In the genomic region with DNA sequence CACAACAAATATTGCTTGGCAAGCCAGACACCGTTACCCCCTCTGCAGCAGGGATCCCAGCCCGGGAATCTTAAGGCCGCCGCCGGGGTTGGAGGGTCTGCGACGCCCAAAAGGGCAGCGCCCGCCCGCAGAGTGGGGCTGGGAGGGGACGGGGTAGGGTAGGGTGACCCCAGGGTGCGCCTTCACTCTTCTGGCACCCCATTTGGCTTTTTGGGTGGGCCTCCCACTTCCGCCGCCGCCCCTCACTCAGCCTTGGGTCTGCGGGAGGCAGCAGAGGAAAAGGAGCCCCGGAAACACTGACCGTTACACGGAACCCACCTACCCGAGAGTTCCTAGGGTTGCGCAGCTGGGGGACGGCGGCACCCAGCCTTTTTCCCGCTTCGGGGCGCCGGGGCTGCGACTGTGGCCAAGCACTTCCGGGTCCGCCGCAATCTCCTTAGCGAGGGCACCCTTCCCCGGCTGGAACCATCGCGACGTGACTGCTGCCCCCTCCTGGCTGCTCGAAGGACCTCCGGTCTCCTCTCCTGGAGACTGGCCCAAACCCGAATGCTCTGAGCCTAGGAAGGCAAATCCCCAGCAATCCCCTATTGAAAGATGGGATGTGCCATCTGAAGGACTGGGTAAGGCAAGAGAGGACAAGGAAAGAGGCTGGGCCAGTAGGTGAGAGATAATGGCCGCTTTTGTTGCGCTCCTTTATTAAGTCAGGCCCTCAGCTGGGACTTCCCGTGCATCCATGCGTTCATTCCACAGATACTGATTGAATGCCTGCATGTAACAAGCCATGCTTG, we compare ENCODE assay signal across 1 cellular context.
TF ChIP-seq lines count a peak whose summit lies in the region.

A gene (minus strand): TSS at position 404 of the 788 bp plus-strand sequence. CDS start 1,447 bp downstream, outside the sequence.

TF ChIP-seq in HepG2, 621 proteins besides CTCF, POLR2A, EP300 and RAD21 (continued from another document and continues in another):
- TF ChIP-seq, protein P1, sequence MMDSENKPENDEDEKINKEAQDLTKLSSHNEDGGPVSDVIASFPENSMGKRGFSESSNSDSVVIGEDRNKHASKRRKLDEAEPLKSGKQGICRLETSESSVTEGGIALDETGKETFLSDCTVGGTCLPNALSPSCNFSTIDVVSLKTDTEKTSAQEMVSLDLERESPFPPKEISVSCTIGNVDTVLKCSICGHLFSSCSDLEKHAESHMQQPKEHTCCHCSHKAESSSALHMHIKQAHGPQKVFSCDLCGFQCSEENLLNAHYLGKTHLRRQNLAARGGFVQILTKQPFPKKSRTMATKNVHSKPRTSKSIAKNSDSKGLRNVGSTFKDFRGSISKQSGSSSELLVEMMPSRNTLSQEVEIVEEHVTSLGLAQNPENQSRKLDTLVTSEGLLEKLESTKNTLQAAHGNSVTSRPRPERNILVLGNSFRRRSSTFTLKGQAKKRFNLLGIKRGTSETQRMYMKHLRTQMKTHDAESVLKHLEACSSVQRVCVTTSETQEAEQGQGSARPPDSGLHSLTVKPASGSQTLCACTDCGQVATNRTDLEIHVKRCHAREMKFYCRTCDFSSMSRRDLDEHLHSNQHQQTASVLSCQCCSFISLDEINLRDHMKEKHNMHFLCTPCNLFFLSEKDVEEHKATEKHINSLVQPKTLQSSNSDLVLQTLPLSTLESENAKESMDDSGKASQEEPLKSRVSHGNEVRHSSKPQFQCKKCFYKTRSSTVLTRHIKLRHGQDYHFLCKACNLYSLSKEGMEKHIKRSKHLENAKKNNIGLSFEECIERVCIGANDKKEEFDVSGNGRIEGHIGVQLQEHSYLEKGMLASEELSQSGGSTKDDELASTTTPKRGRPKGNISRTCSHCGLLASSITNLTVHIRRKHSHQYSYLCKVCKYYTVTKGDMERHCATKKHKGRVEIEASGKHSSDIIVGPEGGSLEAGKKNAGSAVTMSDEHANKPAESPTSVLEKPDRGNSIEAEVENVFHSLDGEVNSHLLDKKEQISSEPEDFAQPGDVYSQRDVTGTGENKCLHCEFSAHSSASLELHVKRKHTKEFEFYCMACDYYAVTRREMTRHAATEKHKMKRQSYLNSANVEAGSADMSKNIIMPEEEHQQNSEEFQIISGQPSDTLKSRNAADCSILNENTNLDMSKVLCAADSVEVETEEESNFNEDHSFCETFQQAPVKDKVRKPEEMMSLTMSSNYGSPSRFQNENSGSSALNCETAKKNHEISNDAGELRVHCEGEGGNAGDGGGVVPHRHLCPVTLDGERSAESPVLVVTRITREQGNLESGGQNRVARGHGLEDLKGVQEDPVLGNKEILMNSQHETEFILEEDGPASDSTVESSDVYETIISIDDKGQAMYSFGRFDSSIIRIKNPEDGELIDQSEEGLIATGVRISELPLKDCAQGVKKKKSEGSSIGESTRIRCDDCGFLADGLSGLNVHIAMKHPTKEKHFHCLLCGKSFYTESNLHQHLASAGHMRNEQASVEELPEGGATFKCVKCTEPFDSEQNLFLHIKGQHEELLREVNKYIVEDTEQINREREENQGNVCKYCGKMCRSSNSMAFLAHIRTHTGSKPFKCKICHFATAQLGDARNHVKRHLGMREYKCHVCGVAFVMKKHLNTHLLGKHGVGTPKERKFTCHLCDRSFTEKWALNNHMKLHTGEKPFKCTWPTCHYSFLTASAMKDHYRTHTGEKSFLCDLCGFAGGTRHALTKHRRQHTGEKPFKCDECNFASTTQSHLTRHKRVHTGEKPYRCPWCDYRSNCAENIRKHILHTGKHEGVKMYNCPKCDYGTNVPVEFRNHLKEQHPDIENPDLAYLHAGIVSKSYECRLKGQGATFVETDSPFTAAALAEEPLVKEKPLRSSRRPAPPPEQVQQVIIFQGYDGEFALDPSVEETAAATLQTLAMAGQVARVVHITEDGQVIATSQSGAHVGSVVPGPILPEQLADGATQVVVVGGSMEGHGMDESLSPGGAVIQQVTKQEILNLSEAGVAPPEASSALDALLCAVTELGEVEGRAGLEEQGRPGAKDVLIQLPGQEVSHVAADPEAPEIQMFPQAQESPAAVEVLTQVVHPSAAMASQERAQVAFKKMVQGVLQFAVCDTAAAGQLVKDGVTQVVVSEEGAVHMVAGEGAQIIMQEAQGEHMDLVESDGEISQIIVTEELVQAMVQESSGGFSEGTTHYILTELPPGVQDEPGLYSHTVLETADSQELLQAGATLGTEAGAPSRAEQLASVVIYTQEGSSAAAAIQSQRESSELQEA (CRISPR knock-in tag; IDR thresholded peaks at IDR 0.05; ENCODE audit: not compliant biosample characterization): peak; percentile 59
- TF ChIP-seq, protein P2, sequence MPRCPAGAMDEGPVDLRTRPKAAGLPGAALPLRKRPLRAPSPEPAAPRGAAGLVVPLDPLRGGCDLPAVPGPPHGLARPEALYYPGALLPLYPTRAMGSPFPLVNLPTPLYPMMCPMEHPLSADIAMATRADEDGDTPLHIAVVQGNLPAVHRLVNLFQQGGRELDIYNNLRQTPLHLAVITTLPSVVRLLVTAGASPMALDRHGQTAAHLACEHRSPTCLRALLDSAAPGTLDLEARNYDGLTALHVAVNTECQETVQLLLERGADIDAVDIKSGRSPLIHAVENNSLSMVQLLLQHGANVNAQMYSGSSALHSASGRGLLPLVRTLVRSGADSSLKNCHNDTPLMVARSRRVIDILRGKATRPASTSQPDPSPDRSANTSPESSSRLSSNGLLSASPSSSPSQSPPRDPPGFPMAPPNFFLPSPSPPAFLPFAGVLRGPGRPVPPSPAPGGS (CRISPR knock-in tag; IDR thresholded peaks at IDR 0.05): peak; percentile 91
- TF ChIP-seq HDAC1 (CRISPR knock-in tag; IDR thresholded peaks at IDR 0.05) (peak; percentile 84), MED8 (CRISPR knock-in tag; IDR thresholded peaks at IDR 0.05; ENCODE audit: insufficient replicate concordance) (peak; percentile 42), TCF7 (IDR thresholded peaks at IDR 0.05; ENCODE audit: low read depth) (no peak), SMC3 (IDR thresholded peaks at IDR 0.05; ENCODE audit: low read length) (peak; percentile 53), XRCC5 (optimal IDR thresholded peaks at IDR 0.05; ENCODE audit: low read length) (peak; percentile 93), ZBTB7B (CRISPR knock-in tag; IDR thresholded peaks at IDR 0.05) (peak; percentile 55; the same call in 1 of the 2 replicates), ZNF143 (CRISPR knock-in tag; IDR thresholded peaks at IDR 0.05) (no peak), FOXA3 (CRISPR knock-in tag; IDR thresholded peaks at IDR 0.05) (peak; percentile 29; the same call in 1 of the 2 replicates), FOXM1 (CRISPR knock-in tag; IDR thresholded peaks at IDR 0.05) (no peak), SSRP1 (CRISPR knock-in tag; IDR thresholded peaks at IDR 0.05) (0 out of 2 replicates have a peak, but pooled peaks have one; percentile 54), ZNF552 (CRISPR knock-in tag; IDR thresholded peaks at IDR 0.05; ENCODE audit: borderline replicate concordance) (no peak), PRPF4 (IDR thresholded peaks at IDR 0.05; ENCODE audit: low read depth, low read length, poor library complexity, severe bottlenecking) (no peak), ZNF333 (CRISPR knock-in tag; IDR thresholded peaks at IDR 0.05; ENCODE audit: borderline replicate concordance) (no peak), SIN3A (IDR thresholded peaks at IDR 0.05; ENCODE audit: borderline replicate concordance, low read depth, low read length) (peak; percentile 67; the same call in 1 of the 2 replicates), NRL (CRISPR knock-in tag; IDR thresholded peaks at IDR 0.05; ENCODE audit: borderline replicate concordance) (peak; percentile 85; the same call in 1 of the 2 replicates), ZFX (CRISPR knock-in tag; IDR thresholded peaks at IDR 0.05; ENCODE audit: low read depth) (peak; percentile 85), CAMTA2 (CRISPR knock-in tag; IDR thresholded peaks at IDR 0.05; ENCODE audit: borderline replicate concordance) (no peak; the same call in 1 of the 2 replicates), ZNF670 (CRISPR knock-in tag; IDR thresholded peaks at IDR 0.05; ENCODE audit: borderline replicate concordance) (peak; percentile 68; the same call in 1 of the 2 replicates)
- TF ChIP-seq, protein P3, sequence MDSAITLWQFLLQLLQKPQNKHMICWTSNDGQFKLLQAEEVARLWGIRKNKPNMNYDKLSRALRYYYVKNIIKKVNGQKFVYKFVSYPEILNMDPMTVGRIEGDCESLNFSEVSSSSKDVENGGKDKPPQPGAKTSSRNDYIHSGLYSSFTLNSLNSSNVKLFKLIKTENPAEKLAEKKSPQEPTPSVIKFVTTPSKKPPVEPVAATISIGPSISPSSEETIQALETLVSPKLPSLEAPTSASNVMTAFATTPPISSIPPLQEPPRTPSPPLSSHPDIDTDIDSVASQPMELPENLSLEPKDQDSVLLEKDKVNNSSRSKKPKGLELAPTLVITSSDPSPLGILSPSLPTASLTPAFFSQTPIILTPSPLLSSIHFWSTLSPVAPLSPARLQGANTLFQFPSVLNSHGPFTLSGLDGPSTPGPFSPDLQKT (CRISPR knock-in tag; IDR thresholded peaks at IDR 0.05; ENCODE audit: borderline replicate concordance): no peak
- TF ChIP-seq, protein P4, sequence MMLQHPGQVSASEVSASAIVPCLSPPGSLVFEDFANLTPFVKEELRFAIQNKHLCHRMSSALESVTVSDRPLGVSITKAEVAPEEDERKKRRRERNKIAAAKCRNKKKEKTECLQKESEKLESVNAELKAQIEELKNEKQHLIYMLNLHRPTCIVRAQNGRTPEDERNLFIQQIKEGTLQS (CRISPR knock-in tag; IDR thresholded peaks at IDR 0.05): no peak
- TF ChIP-seq, protein P5, sequence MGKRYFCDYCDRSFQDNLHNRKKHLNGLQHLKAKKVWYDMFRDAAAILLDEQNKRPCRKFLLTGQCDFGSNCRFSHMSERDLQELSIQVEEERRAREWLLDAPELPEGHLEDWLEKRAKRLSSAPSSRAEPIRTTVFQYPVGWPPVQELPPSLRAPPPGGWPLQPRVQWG (CRISPR knock-in tag; IDR thresholded peaks at IDR 0.05; ENCODE audit: borderline replicate concordance, low read depth): no peak
- TF ChIP-seq, protein P6, sequence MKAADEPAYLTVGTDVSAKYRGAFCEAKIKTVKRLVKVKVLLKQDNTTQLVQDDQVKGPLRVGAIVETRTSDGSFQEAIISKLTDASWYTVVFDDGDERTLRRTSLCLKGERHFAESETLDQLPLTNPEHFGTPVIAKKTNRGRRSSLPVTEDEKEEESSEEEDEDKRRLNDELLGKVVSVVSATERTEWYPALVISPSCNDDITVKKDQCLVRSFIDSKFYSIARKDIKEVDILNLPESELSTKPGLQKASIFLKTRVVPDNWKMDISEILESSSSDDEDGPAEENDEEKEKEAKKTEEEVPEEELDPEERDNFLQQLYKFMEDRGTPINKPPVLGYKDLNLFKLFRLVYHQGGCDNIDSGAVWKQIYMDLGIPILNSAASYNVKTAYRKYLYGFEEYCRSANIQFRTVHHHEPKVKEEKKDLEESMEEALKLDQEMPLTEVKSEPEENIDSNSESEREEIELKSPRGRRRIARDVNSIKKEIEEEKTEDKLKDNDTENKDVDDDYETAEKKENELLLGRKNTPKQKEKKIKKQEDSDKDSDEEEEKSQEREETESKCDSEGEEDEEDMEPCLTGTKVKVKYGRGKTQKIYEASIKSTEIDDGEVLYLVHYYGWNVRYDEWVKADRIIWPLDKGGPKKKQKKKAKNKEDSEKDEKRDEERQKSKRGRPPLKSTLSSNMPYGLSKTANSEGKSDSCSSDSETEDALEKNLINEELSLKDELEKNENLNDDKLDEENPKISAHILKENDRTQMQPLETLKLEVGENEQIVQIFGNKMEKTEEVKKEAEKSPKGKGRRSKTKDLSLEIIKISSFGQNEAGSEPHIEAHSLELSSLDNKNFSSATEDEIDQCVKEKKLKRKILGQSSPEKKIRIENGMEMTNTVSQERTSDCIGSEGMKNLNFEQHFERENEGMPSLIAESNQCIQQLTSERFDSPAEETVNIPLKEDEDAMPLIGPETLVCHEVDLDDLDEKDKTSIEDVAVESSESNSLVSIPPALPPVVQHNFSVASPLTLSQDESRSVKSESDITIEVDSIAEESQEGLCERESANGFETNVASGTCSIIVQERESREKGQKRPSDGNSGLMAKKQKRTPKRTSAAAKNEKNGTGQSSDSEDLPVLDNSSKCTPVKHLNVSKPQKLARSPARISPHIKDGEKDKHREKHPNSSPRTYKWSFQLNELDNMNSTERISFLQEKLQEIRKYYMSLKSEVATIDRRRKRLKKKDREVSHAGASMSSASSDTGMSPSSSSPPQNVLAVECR (CRISPR knock-in tag; IDR thresholded peaks at IDR 0.05; ENCODE audit: borderline replicate concordance): peak; percentile 84
- TF ChIP-seq, protein P7, sequence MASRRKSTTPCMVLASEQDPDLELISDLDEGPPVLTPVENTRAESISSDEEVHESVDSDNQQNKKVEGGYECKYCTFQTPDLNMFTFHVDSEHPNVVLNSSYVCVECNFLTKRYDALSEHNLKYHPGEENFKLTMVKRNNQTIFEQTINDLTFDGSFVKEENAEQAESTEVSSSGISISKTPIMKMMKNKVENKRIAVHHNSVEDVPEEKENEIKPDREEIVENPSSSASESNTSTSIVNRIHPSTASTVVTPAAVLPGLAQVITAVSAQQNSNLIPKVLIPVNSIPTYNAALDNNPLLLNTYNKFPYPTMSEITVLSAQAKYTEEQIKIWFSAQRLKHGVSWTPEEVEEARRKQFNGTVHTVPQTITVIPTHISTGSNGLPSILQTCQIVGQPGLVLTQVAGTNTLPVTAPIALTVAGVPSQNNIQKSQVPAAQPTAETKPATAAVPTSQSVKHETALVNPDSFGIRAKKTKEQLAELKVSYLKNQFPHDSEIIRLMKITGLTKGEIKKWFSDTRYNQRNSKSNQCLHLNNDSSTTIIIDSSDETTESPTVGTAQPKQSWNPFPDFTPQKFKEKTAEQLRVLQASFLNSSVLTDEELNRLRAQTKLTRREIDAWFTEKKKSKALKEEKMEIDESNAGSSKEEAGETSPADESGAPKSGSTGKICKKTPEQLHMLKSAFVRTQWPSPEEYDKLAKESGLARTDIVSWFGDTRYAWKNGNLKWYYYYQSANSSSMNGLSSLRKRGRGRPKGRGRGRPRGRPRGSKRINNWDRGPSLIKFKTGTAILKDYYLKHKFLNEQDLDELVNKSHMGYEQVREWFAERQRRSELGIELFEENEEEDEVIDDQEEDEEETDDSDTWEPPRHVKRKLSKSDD (CRISPR knock-in tag; IDR thresholded peaks at IDR 0.05; ENCODE audit: low read depth): no peak
- TF ChIP-seq, protein P8, sequence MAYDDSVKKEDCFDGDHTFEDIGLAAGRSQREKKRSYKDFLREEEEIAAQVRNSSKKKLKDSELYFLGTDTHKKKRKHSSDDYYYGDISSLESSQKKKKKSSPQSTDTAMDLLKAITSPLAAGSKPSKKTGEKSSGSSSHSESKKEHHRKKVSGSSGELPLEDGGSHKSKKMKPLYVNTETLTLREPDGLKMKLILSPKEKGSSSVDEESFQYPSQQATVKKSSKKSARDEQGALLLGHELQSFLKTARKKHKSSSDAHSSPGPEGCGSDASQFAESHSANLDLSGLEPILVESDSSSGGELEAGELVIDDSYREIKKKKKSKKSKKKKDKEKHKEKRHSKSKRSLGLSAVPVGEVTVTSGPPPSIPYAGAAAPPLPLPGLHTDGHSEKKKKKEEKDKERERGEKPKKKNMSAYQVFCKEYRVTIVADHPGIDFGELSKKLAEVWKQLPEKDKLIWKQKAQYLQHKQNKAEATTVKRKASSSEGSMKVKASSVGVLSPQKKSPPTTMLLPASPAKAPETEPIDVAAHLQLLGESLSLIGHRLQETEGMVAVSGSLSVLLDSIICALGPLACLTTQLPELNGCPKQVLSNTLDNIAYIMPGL (CRISPR knock-in tag; IDR thresholded peaks at IDR 0.05; ENCODE audit: borderline replicate concordance in 1 of 2, low read depth in 1 of 2): peak; percentile 98
- TF ChIP-seq, protein P9, sequence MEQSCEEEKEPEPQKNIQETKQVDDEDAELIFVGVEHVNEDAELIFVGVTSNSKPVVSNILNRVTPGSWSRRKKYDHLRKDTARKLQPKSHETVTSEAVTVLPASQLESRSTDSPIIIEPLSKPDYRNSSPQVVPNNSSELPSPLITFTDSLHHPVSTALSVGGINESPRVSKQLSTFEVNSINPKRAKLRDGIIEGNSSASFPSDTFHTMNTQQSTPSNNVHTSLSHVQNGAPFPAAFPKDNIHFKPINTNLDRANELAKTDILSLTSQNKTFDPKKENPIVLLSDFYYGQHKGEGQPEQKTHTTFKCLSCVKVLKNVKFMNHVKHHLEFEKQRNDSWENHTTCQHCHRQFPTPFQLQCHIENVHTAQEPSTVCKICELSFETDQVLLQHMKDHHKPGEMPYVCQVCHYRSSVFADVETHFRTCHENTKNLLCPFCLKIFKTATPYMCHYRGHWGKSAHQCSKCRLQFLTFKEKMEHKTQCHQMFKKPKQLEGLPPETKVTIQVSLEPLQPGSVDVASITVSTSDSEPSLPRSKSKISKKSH (CRISPR knock-in tag; IDR thresholded peaks at IDR 0.05; ENCODE audit: borderline replicate concordance): peak; percentile 87; the same call in 1 of the 2 replicates
